Comparison of ENCODE assay signal across 8 cellular contexts in genomic region chr2:165793161-165793778, GRCh38.
DNase-seq lines count a peak whose midpoint lies in the region; ATAC-seq and TF ChIP-seq lines count a peak whose summit lies in the region.

No MANE protein-coding gene starts in this region.

- peak overlapping the region in 1 of 2 donors; percentile 86 for H3K27ac Mint-ChIP-seq in stimulated activated naive CD8-positive, alpha-beta T cell treated with anti-CD3 and anti-CD28 coated beads, Interleukin-15, amount 100 ng/mL, for 72 hours

- H3K9ac ChIP-seq in Loucy (ENCODE audit: low read depth, low read length, poor library complexity, severe bottlenecking), result peak overlapping the region; percentile 81

- H3K36me3 ChIP-seq in Loucy (ENCODE audit: insufficient read depth, low read length) (no peaks in the 10 kb centered on the region), brain microvascular endothelial cell (replicated peaks) (no peaks in the 10 kb centered on the region)

- H3K4me3 ChIP-seq in Loucy (ENCODE audit: low read length, poor library complexity, severe bottlenecking) (peak overlapping the region; percentile 80), brain microvascular endothelial cell (ENCODE audit: low read depth, low read length) (peak overlapping the region; percentile 62)

- ATAC-seq in GM19035 (IDR thresholded peaks at IDR 0.05; ENCODE audit: unreplicated experiment) (peak; percentile 6), HG03378 (IDR thresholded peaks at IDR 0.05; ENCODE audit: unreplicated experiment) (no peak), HG03521 (IDR thresholded peaks at IDR 0.05; ENCODE audit: unreplicated experiment) (no peak)
- ATAC-seq in stimulated activated naive CD8-positive, alpha-beta T cell treated with anti-CD3 and anti-CD28 coated beads, Interleukin-15, amount 100 ng/mL, for 72 hours, result no peak

- H3K9me3 Mint-ChIP-seq in stimulated activated naive CD8-positive, alpha-beta T cell treated with anti-CD3 and anti-CD28 coated beads, Interleukin-15, amount 100 ng/mL, for 72 hours, result no peaks in the 10 kb centered on the region

- in situ Hi-C loops in brain microvascular endothelial cell (cut with HindIII; ENCODE audit: low pct_ligation_motif_present, low sequenced_read_pairs), result no loop called here

- DNase-seq in Ammon's horn (ENCODE audit: low spot score) (peak; percentile 2), brain microvascular endothelial cell (peak; percentile 41), kidney tubule cell (ENCODE audit: low spot score) (peak; percentile 79)
- DNase-seq in stimulated activated naive CD8-positive, alpha-beta T cell treated with anti-CD3 and anti-CD28 coated beads, Interleukin-15, amount 100 ng/mL, for 72 hours, result peak; percentile 5 to 11

- H4K20me1 ChIP-seq in Loucy (ENCODE audit: insufficient read depth, low read length, poor library complexity, severe bottlenecking), result peaks cover 10% of the 10 kb centered on the region

- H3F3A ChIP-seq in Loucy (ENCODE audit: low read depth), result no peaks in the 10 kb centered on the region

- no peak overlapping the region for H2AFZ ChIP-seq in Loucy (ENCODE audit: low read length)

- H3K4me1 Mint-ChIP-seq in stimulated activated naive CD8-positive, alpha-beta T cell treated with anti-CD3 and anti-CD28 coated beads, Interleukin-15, amount 100 ng/mL, for 72 hours, result peaks cover 22% of the 10 kb centered on the region

- H3K4me2 ChIP-seq in Loucy (ENCODE audit: low read depth, low read length, poor library complexity, severe bottlenecking), result peak overlapping the region; percentile 85

- peaks cover 96% of the 10 kb centered on the region for H3K79me2 ChIP-seq in Loucy (ENCODE audit: insufficient read depth, low read length)

- H3K27me3 Mint-ChIP-seq in stimulated activated naive CD8-positive, alpha-beta T cell treated with anti-CD3 and anti-CD28 coated beads, Interleukin-15, amount 100 ng/mL, for 72 hours, result peaks cover 32% of the 10 kb centered on the region

- H3K27me3 ChIP-seq in Loucy (ENCODE audit: insufficient read depth, low read length, poor library complexity, severe bottlenecking) (no peaks in the 10 kb centered on the region), brain microvascular endothelial cell (replicated peaks) (no peaks in the 10 kb centered on the region)

- H3K27ac ChIP-seq in brain microvascular endothelial cell, result peak overlapping the region; percentile 22

- no peaks in the 10 kb centered on the region for H3K9me2 ChIP-seq in Loucy (replicated peaks; ENCODE audit: low read depth, low read length)

- no peak for TF ChIP-seq CTCF in Loucy (conservative IDR thresholded peaks at IDR 0.05; ENCODE audit: low read length)
- TF ChIP-seq CTCF in brain microvascular endothelial cell (IDR thresholded peaks at IDR 0.05; ENCODE audit: low read depth, low read length, missing control alignments), result no peak

- H3K4me3 Mint-ChIP-seq in stimulated activated naive CD8-positive, alpha-beta T cell treated with anti-CD3 and anti-CD28 coated beads, Interleukin-15, amount 100 ng/mL, for 72 hours, result peak overlapping the region; percentile 86 to 87

- H3K4me1 ChIP-seq in Loucy (ENCODE audit: insufficient read depth, low read length, poor library complexity, severe bottlenecking), result peaks cover 89% of the 10 kb centered on the region

- H3K9me3 ChIP-seq in Loucy (ENCODE audit: insufficient read depth, low read depth, low read length), result no peaks in the 10 kb centered on the region

Comparison
In these comparisons a context has a peak if more than half of its experiments do, and no peak if none do; other contexts are left out.
1. DNase-seq: peak in every context shown above with its lines; median percentile 79 in kidney tubule cell; 41 in brain microvascular endothelial cell; 8 in stimulated activated naive CD8-positive, alpha-beta T cell treated with anti-CD3 and anti-CD28 coated beads, Interleukin-15, amount 100 ng/mL, for 72 hours; 2 in Ammon's horn.